In genomic region chr5:32279786-32280185, GRCh38 we compare ENCODE assay signal across 26 cellular contexts. TPM values are rescaled to one million over a fixed set of nuclear protein-coding genes. Genes with fewer than 3 reads are reported as not detected.
DNase-seq lines count a peak whose midpoint lies in the region; ATAC-seq, FAIRE-seq and TF ChIP-seq lines count a peak whose summit lies in the region.
"Had no signal": no experiment of that assay in that cellular context is flagged by ENCODE, and none has a peak within 500 bp of the region (broad histone marks: within the 10 kb centered on the region; RNA-seq: fewer than 3 reads in every experiment).

No MANE protein-coding gene starts in this region.

- CTCF ChIA-PET in HepG2 (lab: Yijun Ruan, JAX; ENCODE audit: low intra/inter-chr PET ratio, low total read pairs) (no interaction called here), MCF 10A (lab: Yijun Ruan, JAX) (no interaction called here), RWPE1 (lab: Yijun Ruan, JAX) (interaction anchor here (0.6 kb wide), 1 partner anchor 102 kb away, joined by 3 read pairs; no protein-coding TSS in a partner anchor)
- CTCF ChIA-PET in activated CD4-positive, alpha-beta memory T cell treated with anti-CD3 and anti-CD28 coated beads, Interleukin-2, amount 10 ng/mL, durations not matched to agents 7 days and 5 days (lab: Charles Lee) = interaction anchor here (1.2 to 1.7 kb wide), 2 partner anchors 15 to 210 kb away, joined by 3 to 4 read pairs; no protein-coding TSS in a partner anchor

- DNase-seq in HepG2 (ENCODE audit: low spot score) (no peak), right lobe of liver (no peak), immature natural killer cell (no peak), RKO (ENCODE audit: low spot score) (no peak), MCF 10A (ENCODE audit: unreplicated experiment) (no peak), GM13976 (ENCODE audit: low spot score) (no peak), RWPE1 (ENCODE audit: low spot score) (no peak)
- no peak for DNase-seq in activated CD4-positive, alpha-beta memory T cell treated with anti-CD3 and anti-CD28 coated beads, Interleukin-2, amount 10 ng/mL, durations not matched to agents 7 days and 5 days
- DNase-seq: ACHN; activated naive CD4-positive, alpha-beta T cell; C1 segment of cervical spinal cord; cerebellar nuclear complex; DMS 273 treated with DMSO at 0.1 percent for 48 hours; effector CD8-positive, alpha-beta T cell; GDM1; hippocampal formation; lower lobe of right lung; NCI-H1694 treated with DMSO at 0.1 percent for 48 hours; NCI-H82; T1000 had no signal

- no peak for TF ChIP-seq RAD21 in HepG2 (CRISPR knock-in tag; IDR thresholded peaks at IDR 0.05)

- peak overlapping the region; percentile 26 for H3K4me3 Mint-ChIP-seq in activated CD4-positive, alpha-beta memory T cell treated with anti-CD3 and anti-CD28 coated beads, Interleukin-2, amount 10 ng/mL, durations not matched to agents 7 days and 5 days
- H3K4me3 Mint-ChIP-seq in immature natural killer cell (peak overlapping the region; percentile 35 to 85 (median 42)), MCF 10A (ENCODE audit: unreplicated experiment) (no peak overlapping the region)

- no peak overlapping the region for H2AFZ ChIP-seq in HepG2 (ENCODE audit: low read length)

- intact Hi-C loops in HepG2 (cut with micrococcal nuclease; ENCODE audit: unreplicated experiment) (no loop called here), right lobe of liver (cut with DNase I) (no loop called here), MCF 10A (cut with micrococcal nuclease) (no loop called here)

- peak overlapping the region; percentile 87 for H3K27ac Mint-ChIP-seq in activated CD4-positive, alpha-beta memory T cell treated with anti-CD3 and anti-CD28 coated beads, Interleukin-2, amount 10 ng/mL, durations not matched to agents 7 days and 5 days
- peak overlapping the region; percentile 88 to 97 (median 94) for H3K27ac Mint-ChIP-seq in immature natural killer cell
- H3K27ac Mint-ChIP-seq in MCF 10A (ENCODE audit: low read depth, unreplicated experiment) = no peak overlapping the region

- no peaks in the 10 kb centered on the region for H3K9me3 ChIP-seq in HepG2 (ENCODE audit: low read length)
- no peaks in the 10 kb centered on the region for H3K9me3 ChIP-seq in right lobe of liver
- H3K9me3 ChIP-seq: ascending aorta, lower lobe of right lung, right atrium auricular region, vagina had no signal

- peaks cover 69% of the 10 kb centered on the region for H3K4me1 Mint-ChIP-seq in activated CD4-positive, alpha-beta memory T cell treated with anti-CD3 and anti-CD28 coated beads, Interleukin-2, amount 10 ng/mL, durations not matched to agents 7 days and 5 days
- H3K4me1 Mint-ChIP-seq in immature natural killer cell (peaks cover 87 to 93% of the 10 kb centered on the region in 2 donors), MCF 10A (ENCODE audit: insufficient read depth, unreplicated experiment) (peaks cover 5% of the 10 kb centered on the region)

- ATAC-seq in HepG2 (no peak), right lobe of liver (no peak)
- ATAC-seq: esophagus mucosa, lower lobe of right lung had no signal

- BruUV-seq in HepG2 (replicated peaks; lab: Mats Ljungman, UMichigan) = no TSS peak
- no TSS peak for BruUV-seq in MCF 10A (replicated peaks; lab: Mats Ljungman, UMichigan)

- peaks cover 83% of the 10 kb centered on the region for H3K79me2 ChIP-seq in HepG2 (ENCODE audit: insufficient read depth, low read length)

- H3K4me1 ChIP-seq in HepG2 (ENCODE audit: insufficient read depth, low read length) (peaks cover 97% of the 10 kb centered on the region), right lobe of liver (peaks cover 0 to 52% (median 4%) of the 10 kb centered on the region in 4 donors)

- no peak overlapping the region for H3K9ac ChIP-seq in HepG2 (ENCODE audit: insufficient read depth, low read depth, low read length)

- no peak overlapping the region for H3K4me2 ChIP-seq in HepG2 (ENCODE audit: low read depth, low read length)

- peaks cover 46% of the 10 kb centered on the region for H3K36me3 Mint-ChIP-seq in activated CD4-positive, alpha-beta memory T cell treated with anti-CD3 and anti-CD28 coated beads, Interleukin-2, amount 10 ng/mL, durations not matched to agents 7 days and 5 days (ENCODE audit: low read depth)
- H3K36me3 Mint-ChIP-seq in immature natural killer cell = peaks cover 0 to 9% (median 9%) of the 10 kb centered on the region in 3 donors
- peaks cover 9% of the 10 kb centered on the region for H3K36me3 Mint-ChIP-seq in MCF 10A (ENCODE audit: insufficient read depth, unreplicated experiment)

- H3K36me3 ChIP-seq in HepG2 (replicated peaks in 1 of 2; ENCODE audit: control insufficient read depth in 1 of 2, insufficient read depth in 2 of 2, low read length in 2 of 2) (peaks cover 2 to 10% of the 10 kb centered on the region in 2 experiments; a peak in 4 of 5 replicates), right lobe of liver (no peaks in the 10 kb centered on the region)
- H3K36me3 ChIP-seq: ascending aorta, vagina had no signal

- no peak for TF ChIP-seq POLR2A in HepG2 (IDR thresholded peaks at IDR 0.05; ENCODE audit: insufficient read depth in 1 of 2, low read depth in 2 of 2, low read length in 2 of 2)
- TF ChIP-seq POLR2A in right lobe of liver (IDR thresholded peaks at IDR 0.05) = no peak

- peak overlapping the region; percentile 5 for H3K27ac ChIP-seq in HepG2 (ENCODE audit: extremely low read length, insufficient read depth, low read length)
- H3K27ac ChIP-seq in right lobe of liver = no peak overlapping the region
- H3K27ac ChIP-seq in RWPE1 = no peak overlapping the region
- H3K27ac ChIP-seq: ascending aorta, lower lobe of right lung, right atrium auricular region, vagina had no signal

- in situ Hi-C loops in HepG2 (cut with HindIII; ENCODE audit: extremely low pct_ligation_motif_present, low pct_unique_long_range_greater_than_20kb) (no loop called here), GM13976 (cut with MboI; ENCODE audit: low sequenced_read_pairs, unreplicated experiment) (no loop called here)

- no peaks in the 10 kb centered on the region for H3K9me3 Mint-ChIP-seq in activated CD4-positive, alpha-beta memory T cell treated with anti-CD3 and anti-CD28 coated beads, Interleukin-2, amount 10 ng/mL, durations not matched to agents 7 days and 5 days
- H3K9me3 Mint-ChIP-seq in immature natural killer cell (no peaks in the 10 kb centered on the region), MCF 10A (ENCODE audit: unreplicated experiment) (no peaks in the 10 kb centered on the region)

- TF ChIP-seq CTCF in HepG2 (CRISPR knock-in tag; IDR thresholded peaks at IDR 0.05) = no peak
- TF ChIP-seq CTCF in right lobe of liver (IDR thresholded peaks at IDR 0.05) = no peak
- no peak for TF ChIP-seq CTCF in MCF 10A (IDR thresholded peaks at IDR 0.05; ENCODE audit: unreplicated experiment)
- TF ChIP-seq CTCF in GM13976 (IDR thresholded peaks at IDR 0.05; ENCODE audit: borderline replicate concordance, control extremely low read depth, extremely low read depth, insufficient read depth, missing control alignments) = no peak
- no peak for TF ChIP-seq CTCF in RWPE1 (conservative IDR thresholded peaks at IDR 0.05; ENCODE audit: low read depth)

- no peak for FAIRE-seq in HepG2 (lab: Jason Lieb, UNC)
- FAIRE-seq: frontal cortex, keratinocyte had no signal

- TF ChIP-seq EP300 in HepG2 (IDR thresholded peaks at IDR 0.05; ENCODE audit: low read depth in 2 of 2, low read length in 2 of 2) (no peak), HepG2 (CRISPR knock-in tag; IDR thresholded peaks at IDR 0.05; ENCODE audit: borderline replicate concordance) (no peak)

- H3K27me3 ChIP-seq in HepG2 (ENCODE audit: control insufficient read depth in 1 of 2, insufficient read depth in 2 of 2, low read length in 2 of 2) (no peaks in the 10 kb centered on the region), right lobe of liver (no peaks in the 10 kb centered on the region)
- H3K27me3 ChIP-seq: ascending aorta, right atrium auricular region, vagina had no signal

- WGBS in HepG2 (ENCODE audit: low lambda C conversion rate) = 100% methylated on average over 3 of the region's 3 CpGs
- WGBS in right lobe of liver (ENCODE audit: insufficient coverage, low coverage, low lambda C conversion rate, missing lambda C conversion rate) = 82% methylated on average over 3 of the region's 3 CpGs

- no peak overlapping the region for H3K4me3 ChIP-seq in HepG2 (replicated peaks in 1 of 3; ENCODE audit: insufficient read depth in 1 of 3, low read depth in 2 of 3, low read length in 3 of 3)
- no peak overlapping the region for H3K4me3 ChIP-seq in right lobe of liver
- H3K4me3 ChIP-seq: ascending aorta, lower lobe of right lung, right atrium auricular region, vagina had no signal

- no peaks in the 10 kb centered on the region for H3K27me3 Mint-ChIP-seq in activated CD4-positive, alpha-beta memory T cell treated with anti-CD3 and anti-CD28 coated beads, Interleukin-2, amount 10 ng/mL, durations not matched to agents 7 days and 5 days
- peaks cover 2 to 9% (median 3%) of the 10 kb centered on the region in 3 donors for H3K27me3 Mint-ChIP-seq in immature natural killer cell (ENCODE audit: low read depth in 3 of 3)
- H3K27me3 Mint-ChIP-seq in MCF 10A (ENCODE audit: insufficient read depth, unreplicated experiment) = no peaks in the 10 kb centered on the region

- no peaks in the 10 kb centered on the region for H4K20me1 ChIP-seq in HepG2 (ENCODE audit: insufficient read depth, low read length)

- POLR2A ChIA-PET in HepG2 (lab: Yijun Ruan, JAX) = no interaction called here
- POLR2A ChIA-PET in activated CD4-positive, alpha-beta memory T cell treated with anti-CD3 and anti-CD28 coated beads, Interleukin-2, amount 10 ng/mL, durations not matched to agents 7 days and 5 days (lab: Charles Lee) = interaction anchor here (1.0 to 1.2 kb wide), 3 partner anchors 27 to 107 kb away, joined by 3 to 4 read pairs (median 4); partner anchors contain the start of gene MTMR12
- POLR2A ChIA-PET in MCF 10A (lab: Yijun Ruan, JAX) = no interaction called here
- POLR2A ChIA-PET in RWPE1 (lab: Yijun Ruan, JAX; ENCODE audit: low non-redundant PET) = no interaction called here

RNA-seq across cellular contexts. Expression of gene MTMR12, which starts 33.0 kb away (rescaled TPM):
- total RNA-seq in HepG2 (2016; rRNA removed; fragmentation: Illumina TruSeq; extraction: Trizol) (36.6 and 56.5 TPM in 2 replicates), right lobe of liver (10 to 100 TPM; 14.9 to 22.9 (median 16.3) TPM), MCF 10A (2022) (24.4 and 25.4 TPM in 2 replicates)
- 16.0 and 20.1 TPM in 2 replicates for total RNA-seq in HepG2 (2016; cell fraction: cytosol; rRNA removed; fragmentation: Illumina TruSeq; extraction: Trizol; ENCODE audit: low read depth)
- 37.6 and 51.8 TPM in 2 replicates for total RNA-seq in HepG2 (2016; cell fraction: insoluble cytoplasmic fraction; rRNA removed; fragmentation: Illumina TruSeq; extraction: Trizol)
- total RNA-seq in HepG2 (2016; cell fraction: membrane; rRNA removed; fragmentation: Illumina TruSeq; extraction: Trizol) = 41.8 and 44.0 TPM in 2 replicates
- 34.2 and 34.9 TPM in 2 replicates for total RNA-seq in HepG2 (2016; cell fraction: nucleus; rRNA removed; fragmentation: Illumina TruSeq; extraction: Trizol)
- polyA plus RNA-seq in HepG2 (2011; rRNA removed) (21.3 and 23.4 TPM in 2 replicates), immature natural killer cell (10 to 100 TPM; 17.2 to 30.5 (median 20.3) TPM)
- 15.2 and 20.5 TPM in 2 replicates for polyA plus RNA-seq in HepG2 (2011; cell fraction: cytosol; rRNA removed)
- polyA plus RNA-seq in HepG2 (2011; cell fraction: nucleus; rRNA removed) = 10.6 and 13.1 TPM in 2 replicates
- 22.1 and 25.4 TPM in 2 replicates for polyA plus RNA-seq in HepG2 (2012)
- 5.0 and 5.4 TPM in 2 replicates for polyA plus RNA-seq in HepG2 (2016; cell fraction: cytosol; fragmentation: Illumina TruSeq; extraction: Trizol; ENCODE audit: low read depth)
- 37.5 and 39.4 TPM in 2 replicates for polyA plus RNA-seq in HepG2 (2016; cell fraction: insoluble cytoplasmic fraction; fragmentation: Illumina TruSeq; extraction: Trizol; ENCODE audit: low read depth)
- 18.7 and 19.5 TPM in 2 replicates for polyA plus RNA-seq in HepG2 (2016; cell fraction: membrane; fragmentation: Illumina TruSeq; extraction: Trizol; ENCODE audit: low read depth)
- polyA plus RNA-seq in HepG2 (2016; cell fraction: nucleus; fragmentation: Illumina TruSeq; extraction: Trizol; ENCODE audit: insufficient read depth, low read depth) = 32.6 and 33.7 TPM in 2 replicates
- polyA minus RNA-seq in HepG2 (2011; rRNA and poly(A)+ RNA removed; ENCODE audit: low replicate concordance) = 31.8 and 33.8 TPM in 2 replicates
- polyA minus RNA-seq in HepG2 (2011; cell fraction: cytosol; rRNA and poly(A)+ RNA removed) = 29.0 and 31.6 TPM in 2 replicates
- 48.2 and 66.6 TPM in 2 replicates for polyA minus RNA-seq in HepG2 (2011; cell fraction: nucleus; rRNA and poly(A)+ RNA removed)
- 10 to 100 TPM; 28.6 to 29.6 TPM for total RNA-seq in activated CD4-positive, alpha-beta memory T cell treated with anti-CD3 and anti-CD28 coated beads, Interleukin-2, amount 10 ng/mL, durations not matched to agents 7 days and 5 days

Comparison
In these comparisons a context has a peak if more than half of its experiments do, and no peak if none do; other contexts are left out.
1. CTCF ChIA-PET loops: an anchor here in activated CD4-positive, alpha-beta memory T cell treated with anti-CD3 and anti-CD28 coated beads, Interleukin-2, amount 10 ng/mL, durations not matched to agents 7 days and 5 days (1.2 to 1.7 kb wide) and RWPE1 (0.6 kb wide); none called in HepG2 and MCF 10A.